1 cellular context compared by ENCODE assay signal in the genomic region with DNA sequence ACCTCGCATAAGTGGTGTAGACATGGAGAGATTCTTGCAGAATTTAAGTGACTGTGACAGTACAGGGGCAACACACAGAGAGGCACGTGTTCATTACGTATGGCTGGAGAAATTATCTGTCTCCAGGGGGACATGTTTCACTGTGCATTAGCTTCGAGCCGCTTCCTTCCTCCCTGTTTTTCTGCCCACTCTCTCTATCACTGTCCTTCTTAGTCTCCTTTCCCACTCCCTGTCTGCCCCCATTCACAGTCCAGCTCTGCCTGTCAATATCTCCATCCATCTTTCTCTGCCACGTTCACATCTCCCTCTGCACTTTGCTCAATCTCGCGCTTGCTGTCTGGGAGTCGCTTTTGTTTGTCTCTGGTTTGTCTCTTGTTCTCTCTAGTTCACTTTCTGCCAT.
TF ChIP-seq lines count a peak whose summit lies in the region.

No MANE protein-coding gene starts in this region.

TF ChIP-seq in K562, 482 proteins besides CTCF, POLR2A, EP300 and RAD21 (continued from another document):
- TF ChIP-seq, protein P1, sequence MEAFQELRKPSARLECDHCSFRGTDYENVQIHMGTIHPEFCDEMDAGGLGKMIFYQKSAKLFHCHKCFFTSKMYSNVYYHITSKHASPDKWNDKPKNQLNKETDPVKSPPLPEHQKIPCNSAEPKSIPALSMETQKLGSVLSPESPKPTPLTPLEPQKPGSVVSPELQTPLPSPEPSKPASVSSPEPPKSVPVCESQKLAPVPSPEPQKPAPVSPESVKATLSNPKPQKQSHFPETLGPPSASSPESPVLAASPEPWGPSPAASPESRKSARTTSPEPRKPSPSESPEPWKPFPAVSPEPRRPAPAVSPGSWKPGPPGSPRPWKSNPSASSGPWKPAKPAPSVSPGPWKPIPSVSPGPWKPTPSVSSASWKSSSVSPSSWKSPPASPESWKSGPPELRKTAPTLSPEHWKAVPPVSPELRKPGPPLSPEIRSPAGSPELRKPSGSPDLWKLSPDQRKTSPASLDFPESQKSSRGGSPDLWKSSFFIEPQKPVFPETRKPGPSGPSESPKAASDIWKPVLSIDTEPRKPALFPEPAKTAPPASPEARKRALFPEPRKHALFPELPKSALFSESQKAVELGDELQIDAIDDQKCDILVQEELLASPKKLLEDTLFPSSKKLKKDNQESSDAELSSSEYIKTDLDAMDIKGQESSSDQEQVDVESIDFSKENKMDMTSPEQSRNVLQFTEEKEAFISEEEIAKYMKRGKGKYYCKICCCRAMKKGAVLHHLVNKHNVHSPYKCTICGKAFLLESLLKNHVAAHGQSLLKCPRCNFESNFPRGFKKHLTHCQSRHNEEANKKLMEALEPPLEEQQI (IDR thresholded peaks at IDR 0.05): no peak
- TF ChIP-seq YY1 (IDR thresholded peaks at IDR 0.05; ENCODE audit: borderline replicate concordance in 1 of 3, control insufficient read depth in 1 of 3, extremely low read depth in 1 of 3, insufficient read depth in 3 of 3, insufficient read length in 1 of 3, insufficient replicate concordance in 2 of 3, low read depth in 1 of 3, low read length in 2 of 3): peak in 1 of 3 experiments; percentile 14
- no peak for TF ChIP-seq ILK (tag; IDR thresholded peaks at IDR 0.05; ENCODE audit: borderline replicate concordance, low read depth)
- TF ChIP-seq, protein P2, sequence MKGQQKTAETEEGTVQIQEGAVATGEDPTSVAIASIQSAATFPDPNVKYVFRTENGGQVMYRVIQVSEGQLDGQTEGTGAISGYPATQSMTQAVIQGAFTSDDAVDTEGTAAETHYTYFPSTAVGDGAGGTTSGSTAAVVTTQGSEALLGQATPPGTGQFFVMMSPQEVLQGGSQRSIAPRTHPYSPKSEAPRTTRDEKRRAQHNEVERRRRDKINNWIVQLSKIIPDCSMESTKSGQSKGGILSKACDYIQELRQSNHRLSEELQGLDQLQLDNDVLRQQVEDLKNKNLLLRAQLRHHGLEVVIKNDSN (CRISPR knock-in tag; IDR thresholded peaks at IDR 0.05): peak; percentile 49
- TF ChIP-seq EP400 (IDR thresholded peaks at IDR 0.05): no peak; the same call in 1 of the 2 replicates
- peak; percentile 4; the same call in 1 of the 2 replicates for TF ChIP-seq EGR1 (conservative IDR thresholded peaks at IDR 0.05)
- TF ChIP-seq ZNF146 (CRISPR knock-in tag; IDR thresholded peaks at IDR 0.05; ENCODE audit: unreplicated experiment): no peak
- TF ChIP-seq ESRRB (CRISPR knock-in tag; IDR thresholded peaks at IDR 0.05; ENCODE audit: borderline replicate concordance): no peak
- TF ChIP-seq, protein P3, sequence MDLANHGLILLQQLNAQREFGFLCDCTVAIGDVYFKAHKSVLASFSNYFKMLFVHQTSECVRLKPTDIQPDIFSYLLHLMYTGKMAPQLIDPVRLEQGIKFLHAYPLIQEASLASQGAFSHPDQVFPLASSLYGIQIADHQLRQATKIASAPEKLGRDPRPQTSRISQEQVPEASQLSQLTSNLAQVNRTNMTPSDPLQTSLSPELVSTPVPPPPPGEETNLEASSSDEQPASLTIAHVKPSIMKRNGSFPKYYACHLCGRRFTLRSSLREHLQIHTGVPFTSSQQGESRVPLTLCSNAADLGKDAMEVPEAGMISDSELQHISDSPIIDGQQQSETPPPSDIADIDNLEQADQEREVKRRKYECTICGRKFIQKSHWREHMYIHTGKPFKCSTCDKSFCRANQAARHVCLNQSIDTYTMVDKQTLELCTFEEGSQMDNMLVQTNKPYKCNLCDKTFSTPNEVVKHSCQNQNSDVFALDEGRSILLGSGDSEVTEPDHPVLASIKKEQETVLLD (IDR thresholded peaks at IDR 0.05): 0 out of 2 replicates have a peak, but pooled peaks have one; percentile 28
- TF ChIP-seq ZBTB40 (IDR thresholded peaks at IDR 0.05): peak; percentile 74
- no peak for TF ChIP-seq ZBTB40 (CRISPR knock-in tag; IDR thresholded peaks at IDR 0.05)
- TF ChIP-seq HDAC1 (IDR thresholded peaks at IDR 0.05): peak in 1 of 2 experiments; percentile 39; a peak in 1 of 4 replicates
- TF ChIP-seq HLTF (IDR thresholded peaks at IDR 0.05): no peak
- no peak for TF ChIP-seq THAP12 (CRISPR knock-in tag; IDR thresholded peaks at IDR 0.05)
- TF ChIP-seq POU5F1 (IDR thresholded peaks at IDR 0.05; ENCODE audit: borderline replicate concordance, low read depth, low read length, partially characterized antibody): no peak
- TF ChIP-seq CXXC5 (CRISPR knock-in tag; IDR thresholded peaks at IDR 0.05): no peak
- no peak for TF ChIP-seq ZNF354B (CRISPR knock-in tag; IDR thresholded peaks at IDR 0.05)
- TF ChIP-seq SUPT5H (IDR thresholded peaks at IDR 0.05): no peak
- no peak for TF ChIP-seq SOX6 (IDR thresholded peaks at IDR 0.05)
- no peak for TF ChIP-seq CBX1 (IDR thresholded peaks at IDR 0.05; ENCODE audit: low read depth)
- TF ChIP-seq FOXK2 (conservative IDR thresholded peaks at IDR 0.05 in 1 of 2, IDR thresholded peaks at IDR 0.05 in 1 of 2; ENCODE audit: low read depth in 2 of 2): 0 out of 4 replicates have a peak, but pooled peaks of 1 of the 2 experiments have one; percentile 48
- TF ChIP-seq, protein P4, sequence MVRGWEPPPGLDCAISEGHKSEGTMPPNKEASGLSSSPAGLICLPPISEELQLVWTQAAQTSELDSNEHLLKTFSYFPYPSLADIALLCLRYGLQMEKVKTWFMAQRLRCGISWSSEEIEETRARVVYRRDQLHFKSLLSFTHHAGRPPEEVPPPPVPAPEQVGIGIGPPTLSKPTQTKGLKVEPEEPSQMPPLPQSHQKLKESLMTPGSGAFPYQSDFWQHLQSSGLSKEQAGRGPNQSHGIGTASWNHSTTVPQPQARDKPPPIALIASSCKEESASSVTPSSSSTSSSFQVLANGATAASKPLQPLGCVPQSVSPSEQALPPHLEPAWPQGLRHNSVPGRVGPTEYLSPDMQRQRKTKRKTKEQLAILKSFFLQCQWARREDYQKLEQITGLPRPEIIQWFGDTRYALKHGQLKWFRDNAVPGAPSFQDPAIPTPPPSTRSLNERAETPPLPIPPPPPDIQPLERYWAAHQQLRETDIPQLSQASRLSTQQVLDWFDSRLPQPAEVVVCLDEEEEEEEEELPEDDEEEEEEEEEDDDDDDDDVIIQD (CRISPR knock-in tag; IDR thresholded peaks at IDR 0.05): no peak
- TF ChIP-seq ETV5 (CRISPR knock-in tag; IDR thresholded peaks at IDR 0.05; ENCODE audit: low read depth): no peak
- no peak for TF ChIP-seq ZNF232 (CRISPR knock-in tag; IDR thresholded peaks at IDR 0.05)
- no peak for TF ChIP-seq RAD51 (IDR thresholded peaks at IDR 0.05; ENCODE audit: borderline replicate concordance, low read depth)
- TF ChIP-seq PKNOX1 (IDR thresholded peaks at IDR 0.05): peak; percentile 48
- no peak for TF ChIP-seq KDM2B (CRISPR knock-in tag; IDR thresholded peaks at IDR 0.05)
